In the genomic region with DNA sequence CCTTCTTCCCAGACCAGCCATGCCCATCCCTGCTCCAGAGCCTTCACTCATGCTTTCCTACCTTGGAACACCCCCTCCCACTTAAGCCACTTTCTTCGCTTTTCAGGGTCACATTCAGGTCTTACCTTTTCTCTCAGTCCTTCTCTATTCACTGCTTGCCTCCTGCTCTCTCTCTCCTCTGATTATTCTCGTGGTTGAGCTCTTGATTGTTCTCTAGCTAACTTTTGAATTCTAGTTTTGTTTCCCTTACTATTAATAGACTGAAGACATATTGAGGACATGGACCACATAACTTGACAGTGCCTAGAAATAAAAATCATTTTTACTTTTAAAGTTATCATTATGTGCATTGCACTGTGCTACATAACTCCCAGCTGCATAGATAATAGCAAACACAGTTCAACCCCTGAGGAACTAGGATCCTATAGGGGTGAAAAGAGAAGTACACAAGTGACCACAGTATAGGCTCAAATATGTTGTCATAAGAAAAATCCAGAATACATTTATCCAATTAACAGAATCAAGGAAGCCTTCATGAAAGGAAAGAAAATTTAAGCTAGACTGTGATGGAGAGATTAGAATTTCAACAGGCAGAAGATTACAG, we compare ENCODE assay signal across 1 cellular context.
TF ChIP-seq lines count a peak whose summit lies in the region.

No MANE protein-coding gene starts in this region.

TF ChIP-seq in K562, 482 proteins besides CTCF, POLR2A, EP300 and RAD21:
- TF ChIP-seq FUS (optimal IDR thresholded peaks at IDR 0.05; ENCODE audit: low read depth, low read length) = no peak
- 0 out of 2 replicates have a peak, but pooled peaks have one; percentile 22 for TF ChIP-seq DPF2 (IDR thresholded peaks at IDR 0.05)
- TF ChIP-seq TEAD4 (IDR thresholded peaks at IDR 0.05; ENCODE audit: low read length) = peak; percentile 39; the same call in 1 of the 2 replicates
- TF ChIP-seq TEAD4 (CRISPR knock-in tag; IDR thresholded peaks at IDR 0.05; ENCODE audit: borderline replicate concordance) = no peak
- 0 out of 2 replicates have a peak, but pooled peaks have one; percentile 40 for TF ChIP-seq ARID1B (IDR thresholded peaks at IDR 0.05)
